ENCODE assay signal across 13 cellular contexts in the genomic region with DNA sequence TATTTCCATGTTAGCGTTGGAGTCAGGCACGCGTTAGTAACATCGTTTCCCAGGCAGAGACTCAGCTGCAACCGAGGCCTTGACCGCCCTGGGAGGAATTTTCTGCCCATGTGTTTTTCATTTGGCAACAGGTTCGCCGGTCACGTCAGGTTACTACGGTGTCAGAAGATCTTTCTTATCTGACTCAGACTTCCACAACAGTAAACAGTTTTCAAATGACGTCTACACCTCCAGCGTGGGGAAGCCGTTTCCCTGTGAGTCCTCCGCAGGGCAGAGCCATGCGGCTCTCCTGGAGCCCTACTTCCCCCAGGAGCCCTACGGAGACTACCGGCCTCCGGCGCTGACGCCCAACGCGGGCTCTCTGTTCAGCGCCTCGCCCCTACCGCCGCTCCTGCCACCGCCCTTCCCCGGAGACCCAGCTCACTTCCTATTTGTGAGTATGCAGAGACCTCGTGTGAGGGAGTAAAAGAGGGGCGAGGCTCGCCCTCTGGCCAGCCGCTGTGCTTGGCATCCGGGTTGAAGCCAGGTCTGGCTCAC. TPM values are rescaled to one million over a fixed set of nuclear protein-coding genes. Genes with fewer than 3 reads are reported as not detected.
A peak's percentile ranks its signal among the peaks of the same experiment; 100 is the strongest.
DNase-seq lines count a peak whose midpoint lies in the region; ATAC-seq and TF ChIP-seq lines count a peak whose summit lies in the region.
"Had no signal": no experiment of that assay in that cellular context is flagged by ENCODE, and none has a peak within 500 bp of the region (broad histone marks: within the 10 kb centered on the region; RNA-seq: fewer than 3 reads in every experiment).

No MANE protein-coding gene starts in this region.

- H3K36me3 ChIP-seq in heart left ventricle = no peaks in the 10 kb centered on the region
- H3K36me3 ChIP-seq in ovary = no peaks in the 10 kb centered on the region
- H3K36me3 ChIP-seq: WERI-Rb-1 had no signal

- no peak for TF ChIP-seq CTCF in heart left ventricle (IDR thresholded peaks at IDR 0.05)
- no peak for TF ChIP-seq CTCF in ovary (IDR thresholded peaks at IDR 0.05)

- H3K36me3 Mint-ChIP-seq in activated CD4-positive, alpha-beta T cell treated with anti-CD3 and anti-CD28 coated beads, Interleukin-2, amount 10 ng/mL, durations not matched to agents 7 days and 5 days (ENCODE audit: low read depth) = no peaks in the 10 kb centered on the region

- H3K9me3 ChIP-seq in heart left ventricle (no peaks in the 10 kb centered on the region), ovary (no peaks in the 10 kb centered on the region)

- no peaks in the 10 kb centered on the region for H3K9me3 Mint-ChIP-seq in activated CD4-positive, alpha-beta T cell treated with anti-CD3 and anti-CD28 coated beads, Interleukin-2, amount 10 ng/mL, durations not matched to agents 7 days and 5 days
- H3K9me3 Mint-ChIP-seq: activated T-cell treated with anti-CD3 and anti-CD28 coated beads, Interleukin-2, amount 50 U/mL, for 72 hours had no signal

- TF ChIP-seq EP300 in ovary (IDR thresholded peaks at IDR 0.05) = no peak

- peak; percentile 27 to 84 (median 53) for ATAC-seq in heart left ventricle

- H3K4me1 Mint-ChIP-seq in activated CD4-positive, alpha-beta T cell treated with anti-CD3 and anti-CD28 coated beads, Interleukin-2, amount 10 ng/mL, durations not matched to agents 7 days and 5 days = no peaks in the 10 kb centered on the region

- DNase-seq in DMS53 (lab: John Stamatoyannopoulos, UW) (peak; percentile 92), SK-N-DZ (ENCODE audit: low spot score) (peak; percentile 5), heart left ventricle (peak in 4 of 5 donors; percentile 16 to 39 (median 30)), ovary (peak in 4 of 5 donors; percentile 20 to 60 (median 35)), NCI-H82 (lab: John Stamatoyannopoulos, UW) (no peak), HuH-7.5 (ENCODE audit: low spot score) (no peak), erythroblast (lab: John Stamatoyannopoulos, UW) (no peak)
- no peak for DNase-seq in activated CD4-positive, alpha-beta T cell treated with anti-CD3 and anti-CD28 coated beads, Interleukin-2, amount 10 ng/mL, durations not matched to agents 7 days and 5 days
- DNase-seq: SIG-M5 had no signal

- H3K27me3 ChIP-seq in heart left ventricle = peaks cover 0 to 6% (median 0%) of the 10 kb centered on the region in 9 donors
- no peaks in the 10 kb centered on the region for H3K27me3 ChIP-seq in ovary

- WGBS in heart left ventricle, 4 donors = 58 to 81% (median 60%) methylated on average over 33 of the region's 33 CpGs
- 71 to 74% (median 73%) methylated on average over 33 of the region's 33 CpGs for WGBS in ovary, 3 donors

- H3K4me3 ChIP-seq in heart left ventricle (no peak overlapping the region), ovary (no peak overlapping the region)

- no peak overlapping the region for H3K27ac ChIP-seq in heart left ventricle
- H3K27ac ChIP-seq in ovary = no peak overlapping the region
- H3K27ac ChIP-seq: WERI-Rb-1 had no signal

- CTCF ChIA-PET in activated CD4-positive, alpha-beta T cell treated with anti-CD3 and anti-CD28 coated beads, Interleukin-2, amount 10 ng/mL, durations not matched to agents 7 days and 5 days (lab: Charles Lee) = interaction anchor here (0.6 to 4.9 kb wide), 5 partner anchors 12 to 162 kb away, joined by 3 to 19 read pairs (median 9); no protein-coding TSS in a partner anchor

- no peak overlapping the region for H3K4me3 Mint-ChIP-seq in activated CD4-positive, alpha-beta T cell treated with anti-CD3 and anti-CD28 coated beads, Interleukin-2, amount 10 ng/mL, durations not matched to agents 7 days and 5 days
- H3K4me3 Mint-ChIP-seq: activated T-cell treated with anti-CD3 and anti-CD28 coated beads, Interleukin-2, amount 50 U/mL, for 72 hours had no signal

- intact Hi-C loops in heart left ventricle (cut with DNase I) = loop anchor here (1.0 to 10.0 kb wide), 8 partner anchors 138 to 561 kb away; no protein-coding TSS in a partner anchor
- intact Hi-C loops in ovary (cut with DNase I) = loop anchor here (2.0 to 5.0 kb wide), 3 partner anchors 138 to 163 kb away; no protein-coding TSS in a partner anchor

- no peak overlapping the region for H3K27ac Mint-ChIP-seq in activated CD4-positive, alpha-beta T cell treated with anti-CD3 and anti-CD28 coated beads, Interleukin-2, amount 10 ng/mL, durations not matched to agents 7 days and 5 days
- H3K27ac Mint-ChIP-seq: activated T-cell treated with anti-CD3 and anti-CD28 coated beads, Interleukin-2, amount 50 U/mL, for 72 hours had no signal

- H3K4me1 ChIP-seq in heart left ventricle (peaks cover 0 to 9% (median 0%) of the 10 kb centered on the region in 12 donors), ovary (ENCODE audit: insufficient read depth) (no peaks in the 10 kb centered on the region)

- POLR2A ChIA-PET in activated CD4-positive, alpha-beta T cell treated with anti-CD3 and anti-CD28 coated beads, Interleukin-2, amount 10 ng/mL, durations not matched to agents 7 days and 5 days (lab: Charles Lee) = no interaction called here

- peaks cover 3% of the 10 kb centered on the region for H3K27me3 Mint-ChIP-seq in activated CD4-positive, alpha-beta T cell treated with anti-CD3 and anti-CD28 coated beads, Interleukin-2, amount 10 ng/mL, durations not matched to agents 7 days and 5 days

- TF ChIP-seq POLR2A in heart left ventricle (IDR thresholded peaks at IDR 0.05) (no peak), ovary (IDR thresholded peaks at IDR 0.05) (no peak), erythroblast (IDR thresholded peaks at IDR 0.05; ENCODE audit: low read length) (no peak)

RNA-seq across cellular contexts. Expression of a gene that starts 14.3 kb away (rescaled TPM):
- not detected in 2 replicates for polyA plus RNA-seq in SK-N-DZ (2014; cell fraction: cytosol; rRNA removed)
- not detected in 2 replicates for polyA plus RNA-seq in SK-N-DZ (2014; cell fraction: nucleus; rRNA removed)
- 1 to 10 TPM in 1 of 9 donors, under 1 TPM in 3, not detected in 5; 0.38 to 2.1 (median 0.69) TPM for total RNA-seq in heart left ventricle
- polyA plus RNA-seq in heart left ventricle = under 1 TPM; 0.15 to 0.57 TPM
- total RNA-seq in ovary = 10 to 100 TPM in 3 of 7 donors, 1 to 10 TPM in 4; 2.1 to 11.8 (median 8.9) TPM
- polyA plus RNA-seq in ovary = 1 to 10 TPM; 4.5 to 7.4 TPM
- not detected for total RNA-seq in activated CD4-positive, alpha-beta T cell treated with anti-CD3 and anti-CD28 coated beads, Interleukin-2, amount 10 ng/mL, durations not matched to agents 7 days and 5 days
- total RNA-seq: bronchial epithelial cell had no signal
- polyA plus RNA-seq: neural cell had no signal

RNA-seq across cellular contexts. Expression of a gene that starts 38.5 kb away (rescaled TPM):
- not detected in 2 replicates for polyA plus RNA-seq in SK-N-DZ (2014; cell fraction: cytosol; rRNA removed)
- polyA plus RNA-seq in SK-N-DZ (2014; cell fraction: nucleus; rRNA removed) = not detected in 2 replicates
- total RNA-seq in heart left ventricle (not detected), ovary (1 to 10 TPM in 2 of 7 donors, under 1 TPM in 4, not detected in 1; 0.24 to 1.8 (median 0.34) TPM)
- polyA plus RNA-seq in heart left ventricle (not detected), ovary (under 1 TPM in 1 of 2 donors, not detected in 1; 0.07 TPM)
- not detected for total RNA-seq in activated CD4-positive, alpha-beta T cell treated with anti-CD3 and anti-CD28 coated beads, Interleukin-2, amount 10 ng/mL, durations not matched to agents 7 days and 5 days
- total RNA-seq: activated T-cell treated with anti-CD3 and anti-CD28 coated beads, Interleukin-2, amount 50 U/mL, for 72 hours; bronchial epithelial cell had no signal
- polyA plus RNA-seq: neural cell had no signal

Comparison
In these comparisons a context has a peak if more than half of its experiments do, and no peak if none do; other contexts are left out.
1. DNase-seq: peak in DMS53 (single experiment), SK-N-DZ (single experiment), heart left ventricle (4 of 5) and ovary (4 of 5); none in NCI-H82 (single experiment), activated CD4-positive, alpha-beta T cell treated with anti-CD3 and anti-CD28 coated beads, Interleukin-2, amount 10 ng/mL, durations not matched to agents 7 days and 5 days (single experiment), HuH-7.5 (single experiment) and erythroblast (0 of 2).